Comparison of ENCODE assay signal across 31 cellular contexts in the genomic region with DNA sequence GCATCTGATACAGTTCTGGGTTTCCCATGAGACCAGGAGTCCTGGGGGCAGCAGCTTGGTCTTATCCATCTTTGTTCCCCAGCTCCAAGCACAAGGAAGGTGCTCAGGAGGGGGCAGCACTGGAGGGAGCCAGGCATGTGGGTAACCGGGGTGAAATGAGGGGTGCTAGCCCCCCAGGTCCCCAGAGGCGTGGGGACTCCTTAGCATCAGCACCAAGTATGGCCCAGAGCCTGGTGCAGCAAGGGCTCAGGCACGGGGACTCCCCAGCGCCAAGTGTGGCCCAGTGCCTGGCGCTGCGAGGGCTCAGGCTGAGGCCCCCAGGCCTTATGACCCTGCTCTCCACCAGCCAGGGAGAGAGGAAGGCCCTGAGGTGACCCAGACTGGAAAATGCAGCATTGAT.
"Had no signal": no experiment of that assay in that cellular context is flagged by ENCODE, and none has a peak within 500 bp of the region (broad histone marks: within the 10 kb centered on the region; RNA-seq: fewer than 3 reads in every experiment).

No MANE protein-coding gene starts in this region.

- H3K4me3 ChIP-seq: adrenal gland, body of pancreas, breast epithelium, PC-9 had no signal

- H3K27me3 ChIP-seq: adrenal gland, body of pancreas, breast epithelium had no signal

- H3K4me3 Mint-ChIP-seq: activated CD4-positive, alpha-beta T cell treated with anti-CD3 and anti-CD28 coated beads, Interleukin-2, amount 10 ng/mL, durations not matched to agents 24 days and 14 days; activated CD8-positive, alpha-beta T cell treated with anti-CD3 and anti-CD28 coated beads for 36 hours; activated naive CD4-positive, alpha-beta T cell treated with anti-CD3 and anti-CD28 coated beads for 36 hours; activated T-cell treated with anti-CD3 and anti-CD28 coated beads, Interleukin-2, amount 50 U/mL, for 72 hours; activated T-helper 17 cell treated with anti-CD3 and anti-CD28 coated beads, Interleukin-2, amount 50 U/mL, for 72 hours had no signal

- H3K36me3 ChIP-seq: adrenal gland, breast epithelium, WERI-Rb-1 had no signal

- H2AFZ ChIP-seq: PC-9 had no signal

- H3K4me2 ChIP-seq: PC-9 had no signal

- H3K27ac Mint-ChIP-seq: activated CD8-positive, alpha-beta T cell treated with anti-CD3 and anti-CD28 coated beads for 36 hours; activated naive CD4-positive, alpha-beta T cell treated with anti-CD3 and anti-CD28 coated beads for 36 hours; activated T-cell treated with anti-CD3 and anti-CD28 coated beads, Interleukin-2, amount 50 U/mL, for 72 hours had no signal

- H3K4me1 ChIP-seq: breast epithelium had no signal

- H3K9me3 Mint-ChIP-seq: activated CD4-positive, alpha-beta T cell treated with anti-CD3 and anti-CD28 coated beads, Interleukin-2, amount 10 ng/mL, durations not matched to agents 24 days and 14 days; activated CD8-positive, alpha-beta T cell treated with anti-CD3 and anti-CD28 coated beads for 36 hours; activated naive CD4-positive, alpha-beta T cell treated with anti-CD3 and anti-CD28 coated beads for 36 hours; activated T-cell treated with anti-CD3 and anti-CD28 coated beads, Interleukin-2, amount 50 U/mL, for 72 hours; activated T-helper 17 cell treated with anti-CD3 and anti-CD28 coated beads, Interleukin-2, amount 50 U/mL, for 72 hours had no signal

- ATAC-seq: activated CD8-positive, alpha-beta T cell treated with anti-CD3 and anti-CD28 coated beads for 36 hours; activated naive CD4-positive, alpha-beta T cell treated with anti-CD3 and anti-CD28 coated beads, Interleukin-2, amount 50 U/mL, for 72 hours; activated T-cell treated with anti-CD3 and anti-CD28 coated beads, Interleukin-2, amount 50 U/mL, for 72 hours; activated T-helper 17 cell treated with anti-CD3 and anti-CD28 coated beads, Interleukin-2, amount 50 U/mL, for 72 hours; body of pancreas had no signal

- H3K27me3 Mint-ChIP-seq: activated CD4-positive, alpha-beta T cell treated with anti-CD3 and anti-CD28 coated beads, Interleukin-2, amount 10 ng/mL, durations not matched to agents 24 days and 14 days; activated CD8-positive, alpha-beta T cell treated with anti-CD3 and anti-CD28 coated beads for 36 hours; activated T-helper 17 cell treated with anti-CD3 and anti-CD28 coated beads, Interleukin-2, amount 50 U/mL, for 72 hours had no signal

- H3K9me3 ChIP-seq: adrenal gland, body of pancreas, breast epithelium had no signal

- H3K27ac ChIP-seq: adrenal gland, body of pancreas, breast epithelium, PC-9, RWPE1, WERI-Rb-1 had no signal

- DNase-seq: activated CD4-positive, alpha-beta T cell treated with anti-CD3 and anti-CD28 coated beads, Interleukin-2, amount 10 ng/mL, durations not matched to agents 24 days and 14 days; activated CD4-positive, alpha-beta T cell treated with anti-CD3 and anti-CD28 coated beads, Interleukin-2, amount 50 U/mL, for 4 hours; activated CD8-positive, alpha-beta T cell treated with anti-CD3 and anti-CD28 coated beads for 36 hours; activated gamma-delta T cell treated with Interleukin-2 at 50 U/mL for 16 hours; activated naive CD4-positive, alpha-beta T cell treated with anti-CD3 and anti-CD28 coated beads for 36 hours; activated T-cell treated with anti-CD3 and anti-CD28 coated beads, Interleukin-2, amount 50 U/mL, for 1 hour; activated T-cell treated with anti-CD3 and anti-CD28 coated beads, Interleukin-2, amount 50 U/mL, for 72 hours; adrenal gland; body of pancreas; caudate nucleus; cerebellar nuclear complex; Karpas-422; NCI-H1048; NCI-H1105 treated with DMSO at 0.1 percent for 48 hours; NCI-H1436; NCI-H1694; NCI-H1930; NCI-H2081 treated with DMSO at 0.1 percent for 48 hours; NCI-H226; NCI-H526; NCI-H748 treated with DMSO at 0.1 percent for 48 hours; PC-9; Right ventricle myocardium superior; SW 1271; T-helper 2 cell; T-helper 9 cell; WERI-Rb-1 had no signal
